Comparison of ENCODE assay signal across 28 cellular contexts in the genomic region with DNA sequence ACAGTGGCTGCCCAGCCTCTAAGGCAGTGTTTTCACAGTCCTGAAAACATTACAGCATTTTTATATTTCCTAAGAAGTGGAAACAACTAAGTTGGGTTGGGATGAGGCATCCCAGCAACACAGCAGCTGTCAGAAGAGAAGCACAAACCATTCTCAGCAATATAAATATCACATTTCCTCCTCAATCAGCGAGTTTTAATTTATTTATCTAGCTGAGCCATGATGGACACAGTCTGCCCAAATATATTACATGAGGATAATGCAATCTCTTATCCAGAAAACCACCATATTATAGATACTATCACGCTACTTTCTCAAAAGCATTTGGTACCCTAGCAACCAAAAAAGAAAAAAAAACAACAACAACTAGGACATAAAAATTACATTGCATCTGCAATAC.
"Had no signal": no experiment of that assay in that cellular context is flagged by ENCODE, and none has a peak within 500 bp of the region (broad histone marks: within the 10 kb centered on the region; RNA-seq: fewer than 3 reads in every experiment).

No MANE protein-coding gene starts in this region.

- ATAC-seq: activated CD4-positive, CD25-positive, alpha-beta regulatory T cell treated with anti-CD3 and anti-CD28 coated beads, Interleukin-2, amount 50 U/mL, for 24 hours; activated CD8-positive, alpha-beta T cell treated with anti-CD3 and anti-CD28 coated beads for 36 hours; activated naive CD8-positive, alpha-beta T cell treated with anti-CD3 and anti-CD28 coated beads, Interleukin-2, amount 50 U/mL, for 24 hours; activated T-cell treated with anti-CD3 and anti-CD28 coated beads, Interleukin-2, amount 50 U/mL, for 4 hours; activated T-helper 17 cell treated with anti-CD3 and anti-CD28 coated beads, Interleukin-2, amount 50 U/mL, for 72 hours; body of pancreas; gastroesophageal sphincter; T-helper 17 cell had no signal

- H3K9me3 ChIP-seq: body of pancreas, esophagus muscularis mucosa, gastroesophageal sphincter had no signal

- H3K4me1 ChIP-seq: body of pancreas, esophagus muscularis mucosa, gastroesophageal sphincter had no signal

- H3K27me3 ChIP-seq: body of pancreas, gastroesophageal sphincter had no signal

- H3K4me3 ChIP-seq: body of pancreas, esophagus muscularis mucosa, gastroesophageal sphincter had no signal

- H3K27ac ChIP-seq: body of pancreas, esophagus muscularis mucosa, gastroesophageal sphincter, WERI-Rb-1 had no signal

- H3K36me3 ChIP-seq: esophagus muscularis mucosa, gastroesophageal sphincter, WERI-Rb-1 had no signal

- DNase-seq: activated B cell treated with CpG ODN at 0.5 μM for 24 hours; activated CD4-positive, alpha-beta T cell treated with anti-CD3 and anti-CD28 coated beads for 48 hours; activated CD4-positive, alpha-beta T cell treated with anti-CD3 and anti-CD28 coated beads, Interleukin-2, amount 50 U/mL, for 1 hour; activated CD4-positive, alpha-beta T cell treated with anti-CD3 and anti-CD28 coated beads, Interleukin-2, amount 50 U/mL, for 48 hours; activated CD8-positive, alpha-beta T cell treated with anti-CD3 and anti-CD28 coated beads for 36 hours; activated effector memory CD4-positive, alpha-beta T cell treated with anti-CD3 and anti-CD28 coated beads, Interleukin-2, amount 50 U/mL, for 16 hours; activated naive CD4-positive, alpha-beta T cell treated with anti-CD3 and anti-CD28 coated beads for 36 hours; activated naive CD8-positive, alpha-beta T cell treated with anti-CD3 and anti-CD28 coated beads for 36 hours; activated naive CD8-positive, alpha-beta T cell treated with anti-CD3 and anti-CD28 coated beads, Interleukin-2, amount 50 U/mL, for 24 hours; activated T-cell treated with anti-CD3 and anti-CD28 coated beads, Interleukin-2, amount 50 U/mL, for 4 hours; amniotic stem cell; aorta; body of pancreas; caudate nucleus; cortex of kidney; dermis blood vessel endothelial cell; effector CD4-positive, alpha-beta T cell; effector memory CD8-positive, alpha-beta T cell; erythroblast; foreskin melanocyte; T-helper 1 cell; T-helper 17 cell; T1000; WERI-Rb-1 had no signal
